1 cellular context compared by ENCODE assay signal in the genomic region with DNA sequence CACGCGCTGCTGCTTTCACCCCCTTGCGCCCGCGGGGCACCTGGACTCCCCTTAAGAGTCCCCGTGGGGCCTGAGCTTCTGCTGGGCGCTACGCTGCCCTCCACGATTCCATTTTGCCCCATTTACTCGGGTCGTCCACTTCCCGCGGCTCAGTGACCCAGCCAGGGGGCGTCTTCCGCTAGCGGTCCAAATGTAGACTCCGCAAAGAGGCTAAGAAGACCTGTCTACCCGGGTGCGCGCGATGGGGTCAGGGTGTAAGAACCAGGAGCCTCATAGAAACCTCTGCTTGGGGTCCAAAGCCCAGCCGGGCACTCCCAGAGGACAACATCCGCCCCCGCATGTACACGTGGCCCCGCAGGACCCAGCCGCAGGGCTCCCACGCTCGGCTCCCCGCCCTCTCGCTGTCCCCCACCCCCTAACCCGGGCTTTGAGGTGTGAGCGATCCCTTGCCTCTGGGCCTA.
TF ChIP-seq lines count a peak whose summit lies in the region.

No MANE protein-coding gene starts in this region.

TF ChIP-seq in HepG2, 621 proteins besides CTCF, POLR2A, EP300 and RAD21:
- TF ChIP-seq, protein P1, sequence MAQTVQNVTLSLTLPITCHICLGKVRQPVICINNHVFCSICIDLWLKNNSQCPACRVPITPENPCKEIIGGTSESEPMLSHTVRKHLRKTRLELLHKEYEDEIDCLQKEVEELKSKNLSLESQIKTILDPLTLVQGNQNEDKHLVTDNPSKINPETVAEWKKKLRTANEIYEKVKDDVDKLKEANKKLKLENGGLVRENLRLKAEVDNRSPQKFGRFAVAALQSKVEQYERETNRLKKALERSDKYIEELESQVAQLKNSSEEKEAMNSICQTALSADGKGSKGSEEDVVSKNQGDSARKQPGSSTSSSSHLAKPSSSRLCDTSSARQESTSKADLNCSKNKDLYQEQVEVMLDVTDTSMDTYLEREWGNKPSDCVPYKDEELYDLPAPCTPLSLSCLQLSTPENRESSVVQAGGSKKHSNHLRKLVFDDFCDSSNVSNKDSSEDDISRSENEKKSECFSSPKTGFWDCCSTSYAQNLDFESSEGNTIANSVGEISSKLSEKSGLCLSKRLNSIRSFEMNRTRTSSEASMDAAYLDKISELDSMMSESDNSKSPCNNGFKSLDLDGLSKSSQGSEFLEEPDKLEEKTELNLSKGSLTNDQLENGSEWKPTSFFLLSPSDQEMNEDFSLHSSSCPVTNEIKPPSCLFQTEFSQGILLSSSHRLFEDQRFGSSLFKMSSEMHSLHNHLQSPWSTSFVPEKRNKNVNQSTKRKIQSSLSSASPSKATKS (CRISPR knock-in tag; IDR thresholded peaks at IDR 0.05): no peak
- TF ChIP-seq AKAP8 (CRISPR knock-in tag; IDR thresholded peaks at IDR 0.05): no peak
- TF ChIP-seq RFX3 (CRISPR knock-in tag; IDR thresholded peaks at IDR 0.05): no peak
- TF ChIP-seq, protein P2, sequence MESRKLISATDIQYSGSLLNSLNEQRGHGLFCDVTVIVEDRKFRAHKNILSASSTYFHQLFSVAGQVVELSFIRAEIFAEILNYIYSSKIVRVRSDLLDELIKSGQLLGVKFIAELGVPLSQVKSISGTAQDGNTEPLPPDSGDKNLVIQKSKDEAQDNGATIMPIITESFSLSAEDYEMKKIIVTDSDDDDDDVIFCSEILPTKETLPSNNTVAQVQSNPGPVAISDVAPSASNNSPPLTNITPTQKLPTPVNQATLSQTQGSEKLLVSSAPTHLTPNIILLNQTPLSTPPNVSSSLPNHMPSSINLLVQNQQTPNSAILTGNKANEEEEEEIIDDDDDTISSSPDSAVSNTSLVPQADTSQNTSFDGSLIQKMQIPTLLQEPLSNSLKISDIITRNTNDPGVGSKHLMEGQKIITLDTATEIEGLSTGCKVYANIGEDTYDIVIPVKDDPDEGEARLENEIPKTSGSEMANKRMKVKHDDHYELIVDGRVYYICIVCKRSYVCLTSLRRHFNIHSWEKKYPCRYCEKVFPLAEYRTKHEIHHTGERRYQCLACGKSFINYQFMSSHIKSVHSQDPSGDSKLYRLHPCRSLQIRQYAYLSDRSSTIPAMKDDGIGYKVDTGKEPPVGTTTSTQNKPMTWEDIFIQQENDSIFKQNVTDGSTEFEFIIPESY (CRISPR knock-in tag; IDR thresholded peaks at IDR 0.05): peak; percentile 18; the same call in 1 of the 2 replicates
- TF ChIP-seq, protein P3, sequence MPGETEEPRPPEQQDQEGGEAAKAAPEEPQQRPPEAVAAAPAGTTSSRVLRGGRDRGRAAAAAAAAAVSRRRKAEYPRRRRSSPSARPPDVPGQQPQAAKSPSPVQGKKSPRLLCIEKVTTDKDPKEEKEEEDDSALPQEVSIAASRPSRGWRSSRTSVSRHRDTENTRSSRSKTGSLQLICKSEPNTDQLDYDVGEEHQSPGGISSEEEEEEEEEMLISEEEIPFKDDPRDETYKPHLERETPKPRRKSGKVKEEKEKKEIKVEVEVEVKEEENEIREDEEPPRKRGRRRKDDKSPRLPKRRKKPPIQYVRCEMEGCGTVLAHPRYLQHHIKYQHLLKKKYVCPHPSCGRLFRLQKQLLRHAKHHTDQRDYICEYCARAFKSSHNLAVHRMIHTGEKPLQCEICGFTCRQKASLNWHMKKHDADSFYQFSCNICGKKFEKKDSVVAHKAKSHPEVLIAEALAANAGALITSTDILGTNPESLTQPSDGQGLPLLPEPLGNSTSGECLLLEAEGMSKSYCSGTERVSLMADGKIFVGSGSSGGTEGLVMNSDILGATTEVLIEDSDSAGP (CRISPR knock-in tag; IDR thresholded peaks at IDR 0.05; ENCODE audit: borderline replicate concordance): 0 out of 2 replicates have a peak, but pooled peaks have one; percentile 16
- no peak for TF ChIP-seq ISX (CRISPR knock-in tag; conservative IDR thresholded peaks at IDR 0.05)
- no peak for TF ChIP-seq ZNF547 (CRISPR knock-in tag; IDR thresholded peaks at IDR 0.05)
- TF ChIP-seq HOXD1 (CRISPR knock-in tag; IDR thresholded peaks at IDR 0.05): no peak
- TF ChIP-seq NFE2L1 (CRISPR knock-in tag; IDR thresholded peaks at IDR 0.05; ENCODE audit: borderline replicate concordance): no peak
- no peak for TF ChIP-seq WIZ (CRISPR knock-in tag; IDR thresholded peaks at IDR 0.05)
- TF ChIP-seq CREB1 (IDR thresholded peaks at IDR 0.05): no peak
- TF ChIP-seq CREB1 (CRISPR knock-in tag; IDR thresholded peaks at IDR 0.05): no peak
- TF ChIP-seq MTA3 (CRISPR knock-in tag; IDR thresholded peaks at IDR 0.05): no peak
- TF ChIP-seq, protein P4, sequence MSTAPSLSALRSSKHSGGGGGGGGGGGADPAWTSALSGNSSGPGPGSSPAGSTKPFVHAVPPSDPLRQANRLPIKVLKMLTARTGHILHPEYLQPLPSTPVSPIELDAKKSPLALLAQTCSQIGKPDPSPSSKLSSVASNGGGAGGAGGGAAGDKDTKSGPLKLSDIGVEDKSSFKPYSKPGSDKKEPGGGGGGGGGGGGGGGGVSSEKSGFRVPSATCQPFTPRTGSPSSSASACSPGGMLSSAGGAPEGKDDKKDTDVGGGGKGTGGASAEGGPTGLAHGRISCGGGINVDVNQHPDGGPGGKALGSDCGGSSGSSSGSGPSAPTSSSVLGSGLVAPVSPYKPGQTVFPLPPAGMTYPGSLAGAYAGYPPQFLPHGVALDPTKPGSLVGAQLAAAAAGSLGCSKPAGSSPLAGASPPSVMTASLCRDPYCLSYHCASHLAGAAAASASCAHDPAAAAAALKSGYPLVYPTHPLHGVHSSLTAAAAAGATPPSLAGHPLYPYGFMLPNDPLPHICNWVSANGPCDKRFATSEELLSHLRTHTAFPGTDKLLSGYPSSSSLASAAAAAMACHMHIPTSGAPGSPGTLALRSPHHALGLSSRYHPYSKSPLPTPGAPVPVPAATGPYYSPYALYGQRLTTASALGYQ (CRISPR knock-in tag; IDR thresholded peaks at IDR 0.05): no peak
- TF ChIP-seq, protein P5, sequence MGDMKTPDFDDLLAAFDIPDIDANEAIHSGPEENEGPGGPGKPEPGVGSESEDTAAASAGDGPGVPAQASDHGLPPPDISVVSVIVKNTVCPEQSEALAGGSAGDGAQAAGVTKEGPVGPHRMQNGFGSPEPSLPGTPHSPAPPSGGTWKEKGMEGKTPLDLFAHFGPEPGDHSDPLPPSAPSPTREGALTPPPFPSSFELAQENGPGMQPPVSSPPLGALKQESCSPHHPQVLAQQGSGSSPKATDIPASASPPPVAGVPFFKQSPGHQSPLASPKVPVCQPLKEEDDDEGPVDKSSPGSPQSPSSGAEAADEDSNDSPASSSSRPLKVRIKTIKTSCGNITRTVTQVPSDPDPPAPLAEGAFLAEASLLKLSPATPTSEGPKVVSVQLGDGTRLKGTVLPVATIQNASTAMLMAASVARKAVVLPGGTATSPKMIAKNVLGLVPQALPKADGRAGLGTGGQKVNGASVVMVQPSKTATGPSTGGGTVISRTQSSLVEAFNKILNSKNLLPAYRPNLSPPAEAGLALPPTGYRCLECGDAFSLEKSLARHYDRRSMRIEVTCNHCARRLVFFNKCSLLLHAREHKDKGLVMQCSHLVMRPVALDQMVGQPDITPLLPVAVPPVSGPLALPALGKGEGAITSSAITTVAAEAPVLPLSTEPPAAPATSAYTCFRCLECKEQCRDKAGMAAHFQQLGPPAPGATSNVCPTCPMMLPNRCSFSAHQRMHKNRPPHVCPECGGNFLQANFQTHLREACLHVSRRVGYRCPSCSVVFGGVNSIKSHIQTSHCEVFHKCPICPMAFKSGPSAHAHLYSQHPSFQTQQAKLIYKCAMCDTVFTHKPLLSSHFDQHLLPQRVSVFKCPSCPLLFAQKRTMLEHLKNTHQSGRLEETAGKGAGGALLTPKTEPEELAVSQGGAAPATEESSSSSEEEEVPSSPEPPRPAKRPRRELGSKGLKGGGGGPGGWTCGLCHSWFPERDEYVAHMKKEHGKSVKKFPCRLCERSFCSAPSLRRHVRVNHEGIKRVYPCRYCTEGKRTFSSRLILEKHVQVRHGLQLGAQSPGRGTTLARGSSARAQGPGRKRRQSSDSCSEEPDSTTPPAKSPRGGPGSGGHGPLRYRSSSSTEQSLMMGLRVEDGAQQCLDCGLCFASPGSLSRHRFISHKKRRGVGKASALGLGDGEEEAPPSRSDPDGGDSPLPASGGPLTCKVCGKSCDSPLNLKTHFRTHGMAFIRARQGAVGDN (CRISPR knock-in tag; IDR thresholded peaks at IDR 0.05): peak; percentile 7; the same call in 1 of the 2 replicates
